ENCODE assay signal across 1 cellular context in the genomic region with DNA sequence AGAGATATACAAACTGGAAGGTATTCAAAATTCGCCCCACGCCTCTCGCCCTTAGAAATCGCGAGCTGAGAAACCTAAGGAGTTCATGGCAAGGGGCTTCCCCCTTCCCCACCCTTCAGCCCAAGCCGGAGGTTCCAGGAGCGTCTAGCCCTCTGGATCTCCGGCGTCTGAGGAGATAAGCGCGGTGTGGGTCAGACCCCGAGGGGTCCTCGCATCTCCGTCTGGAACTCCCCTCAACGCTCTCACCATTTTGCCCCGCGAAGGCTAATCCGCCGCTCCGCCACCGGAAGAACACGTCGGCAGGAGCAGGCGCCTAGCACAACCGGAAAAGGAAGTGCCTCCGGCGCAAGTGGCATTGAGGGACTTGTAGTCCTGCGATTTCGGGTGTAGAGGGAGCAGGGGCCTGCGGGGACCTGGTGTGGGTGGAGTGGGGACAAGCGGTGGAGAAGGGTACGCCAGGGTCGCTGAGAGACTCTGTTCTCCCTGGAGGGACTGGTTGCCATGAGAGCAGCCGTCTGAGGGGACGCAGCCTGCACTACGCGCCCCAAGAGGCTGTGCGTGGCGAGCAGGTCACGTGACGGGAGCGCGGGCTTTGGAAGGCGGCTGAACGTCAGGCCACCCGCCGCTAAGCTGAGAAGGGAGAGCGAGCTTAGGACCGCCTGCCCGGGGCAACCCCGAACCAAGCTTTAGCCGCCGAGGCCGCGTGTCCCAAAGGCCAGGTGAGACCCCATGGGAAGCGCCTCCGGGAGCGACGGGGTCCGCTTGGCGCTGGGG.
TF ChIP-seq lines count a peak whose summit lies in the region.

A gene with protein sequence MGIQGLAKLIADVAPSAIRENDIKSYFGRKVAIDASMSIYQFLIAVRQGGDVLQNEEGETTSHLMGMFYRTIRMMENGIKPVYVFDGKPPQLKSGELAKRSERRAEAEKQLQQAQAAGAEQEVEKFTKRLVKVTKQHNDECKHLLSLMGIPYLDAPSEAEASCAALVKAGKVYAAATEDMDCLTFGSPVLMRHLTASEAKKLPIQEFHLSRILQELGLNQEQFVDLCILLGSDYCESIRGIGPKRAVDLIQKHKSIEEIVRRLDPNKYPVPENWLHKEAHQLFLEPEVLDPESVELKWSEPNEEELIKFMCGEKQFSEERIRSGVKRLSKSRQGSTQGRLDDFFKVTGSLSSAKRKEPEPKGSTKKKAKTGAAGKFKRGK (plus strand): TSS at position 602 of the 774 bp plus-strand sequence. CDS start 2,451 bp downstream, outside the sequence.
A gene (minus strand): TSS at position 290 of the 774 bp plus-strand sequence. CDS start 41 bp downstream, at position 249.

TF ChIP-seq in HepG2, 621 proteins besides CTCF, POLR2A, EP300 and RAD21 (continued from another document and continues in another):
- TF ChIP-seq, protein P1, sequence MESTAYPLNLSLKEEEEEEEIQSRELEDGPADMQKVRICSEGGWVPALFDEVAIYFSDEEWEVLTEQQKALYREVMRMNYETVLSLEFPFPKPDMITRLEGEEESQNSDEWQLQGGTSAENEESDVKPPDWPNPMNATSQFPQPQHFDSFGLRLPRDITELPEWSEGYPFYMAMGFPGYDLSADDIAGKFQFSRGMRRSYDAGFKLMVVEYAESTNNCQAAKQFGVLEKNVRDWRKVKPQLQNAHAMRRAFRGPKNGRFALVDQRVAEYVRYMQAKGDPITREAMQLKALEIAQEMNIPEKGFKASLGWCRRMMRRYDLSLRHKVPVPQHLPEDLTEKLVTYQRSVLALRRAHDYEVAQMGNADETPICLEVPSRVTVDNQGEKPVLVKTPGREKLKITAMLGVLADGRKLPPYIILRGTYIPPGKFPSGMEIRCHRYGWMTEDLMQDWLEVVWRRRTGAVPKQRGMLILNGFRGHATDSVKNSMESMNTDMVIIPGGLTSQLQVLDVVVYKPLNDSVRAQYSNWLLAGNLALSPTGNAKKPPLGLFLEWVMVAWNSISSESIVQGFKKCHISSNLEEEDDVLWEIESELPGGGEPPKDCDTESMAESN (CRISPR knock-in tag; conservative IDR thresholded peaks at IDR 0.05): peak; percentile 86
- TF ChIP-seq YY1 (IDR thresholded peaks at IDR 0.05; ENCODE audit: insufficient read depth, insufficient replicate concordance, low read depth, low read length) (peak; percentile 79), RNF2 (conservative IDR thresholded peaks at IDR 0.05; ENCODE audit: low read depth) (peak; percentile 36; the same call in 1 of the 2 replicates), ZNF382 (CRISPR knock-in tag; IDR thresholded peaks at IDR 0.05; ENCODE audit: borderline replicate concordance) (no peak), ZSCAN9 (CRISPR knock-in tag; IDR thresholded peaks at IDR 0.05; ENCODE audit: borderline replicate concordance) (no peak; the same call in 1 of the 2 replicates), ZNF572 (CRISPR knock-in tag; IDR thresholded peaks at IDR 0.05) (0 out of 2 replicates have a peak, but pooled peaks have one; percentile 38), AGO1 (IDR thresholded peaks at IDR 0.05; ENCODE audit: low read depth, low read length, poor library complexity, severe bottlenecking) (peak; percentile 77), ZNF350 (CRISPR knock-in tag; IDR thresholded peaks at IDR 0.05; ENCODE audit: borderline replicate concordance, low read depth) (peak; percentile 84), GABPB1 (CRISPR knock-in tag; IDR thresholded peaks at IDR 0.05) (peak; percentile 99), ZNF138 (CRISPR knock-in tag; IDR thresholded peaks at IDR 0.05; ENCODE audit: low read depth) (0 out of 2 replicates have a peak, but pooled peaks have one; percentile 18), MBNL3 (CRISPR knock-in tag; conservative IDR thresholded peaks at IDR 0.05) (no peak), ZNF629 (CRISPR knock-in tag; conservative IDR thresholded peaks at IDR 0.05) (no peak), PHF8 (CRISPR knock-in tag; IDR thresholded peaks at IDR 0.05) (peak; percentile 86), BRCA1 (CRISPR knock-in tag; IDR thresholded peaks at IDR 0.05) (0 out of 2 replicates have a peak, but pooled peaks have one; percentile 12), HOXA9 (CRISPR knock-in tag; IDR thresholded peaks at IDR 0.05; ENCODE audit: borderline replicate concordance) (no peak), FOXJ3 (CRISPR knock-in tag; IDR thresholded peaks at IDR 0.05; ENCODE audit: borderline replicate concordance) (peak; percentile 38; the same call in 1 of the 2 replicates), FOXM1 (CRISPR knock-in tag; IDR thresholded peaks at IDR 0.05) (no peak), ZNF430 (CRISPR knock-in tag; IDR thresholded peaks at IDR 0.05) (peak; percentile 53; the same call in 1 of the 2 replicates), ZNF790 (CRISPR knock-in tag; IDR thresholded peaks at IDR 0.05; ENCODE audit: borderline replicate concordance) (0 out of 2 replicates have a peak, but pooled peaks have one; percentile 41), FOXK2 (IDR thresholded peaks at IDR 0.05) (no peak), ZNF652 (CRISPR knock-in tag; IDR thresholded peaks at IDR 0.05; ENCODE audit: borderline replicate concordance, low read depth) (no peak; the same call in 1 of the 2 replicates), HDAC2 (CRISPR knock-in tag; IDR thresholded peaks at IDR 0.05) (peak; percentile 82), HOXD1 (CRISPR knock-in tag; IDR thresholded peaks at IDR 0.05) (peak; percentile 31; the same call in 1 of the 2 replicates), HOXA5 (CRISPR knock-in tag; IDR thresholded peaks at IDR 0.05) (peak; percentile 93), ZSCAN21 (CRISPR knock-in tag; IDR thresholded peaks at IDR 0.05; ENCODE audit: borderline replicate concordance) (peak; percentile 57; the same call in 1 of the 2 replicates), MIER3 (CRISPR knock-in tag; IDR thresholded peaks at IDR 0.05; ENCODE audit: borderline replicate concordance) (peak; percentile 66), NFE2L2 (IDR thresholded peaks at IDR 0.05; ENCODE audit: low read length) (no peak)
- TF ChIP-seq, protein P2, sequence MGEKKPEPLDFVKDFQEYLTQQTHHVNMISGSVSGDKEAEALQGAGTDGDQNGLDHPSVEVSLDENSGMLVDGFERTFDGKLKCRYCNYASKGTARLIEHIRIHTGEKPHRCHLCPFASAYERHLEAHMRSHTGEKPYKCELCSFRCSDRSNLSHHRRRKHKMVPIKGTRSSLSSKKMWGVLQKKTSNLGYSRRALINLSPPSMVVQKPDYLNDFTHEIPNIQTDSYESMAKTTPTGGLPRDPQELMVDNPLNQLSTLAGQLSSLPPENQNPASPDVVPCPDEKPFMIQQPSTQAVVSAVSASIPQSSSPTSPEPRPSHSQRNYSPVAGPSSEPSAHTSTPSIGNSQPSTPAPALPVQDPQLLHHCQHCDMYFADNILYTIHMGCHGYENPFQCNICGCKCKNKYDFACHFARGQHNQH (CRISPR knock-in tag; IDR thresholded peaks at IDR 0.05): peak; percentile 74; the same call in 1 of the 2 replicates
- TF ChIP-seq, protein P3, sequence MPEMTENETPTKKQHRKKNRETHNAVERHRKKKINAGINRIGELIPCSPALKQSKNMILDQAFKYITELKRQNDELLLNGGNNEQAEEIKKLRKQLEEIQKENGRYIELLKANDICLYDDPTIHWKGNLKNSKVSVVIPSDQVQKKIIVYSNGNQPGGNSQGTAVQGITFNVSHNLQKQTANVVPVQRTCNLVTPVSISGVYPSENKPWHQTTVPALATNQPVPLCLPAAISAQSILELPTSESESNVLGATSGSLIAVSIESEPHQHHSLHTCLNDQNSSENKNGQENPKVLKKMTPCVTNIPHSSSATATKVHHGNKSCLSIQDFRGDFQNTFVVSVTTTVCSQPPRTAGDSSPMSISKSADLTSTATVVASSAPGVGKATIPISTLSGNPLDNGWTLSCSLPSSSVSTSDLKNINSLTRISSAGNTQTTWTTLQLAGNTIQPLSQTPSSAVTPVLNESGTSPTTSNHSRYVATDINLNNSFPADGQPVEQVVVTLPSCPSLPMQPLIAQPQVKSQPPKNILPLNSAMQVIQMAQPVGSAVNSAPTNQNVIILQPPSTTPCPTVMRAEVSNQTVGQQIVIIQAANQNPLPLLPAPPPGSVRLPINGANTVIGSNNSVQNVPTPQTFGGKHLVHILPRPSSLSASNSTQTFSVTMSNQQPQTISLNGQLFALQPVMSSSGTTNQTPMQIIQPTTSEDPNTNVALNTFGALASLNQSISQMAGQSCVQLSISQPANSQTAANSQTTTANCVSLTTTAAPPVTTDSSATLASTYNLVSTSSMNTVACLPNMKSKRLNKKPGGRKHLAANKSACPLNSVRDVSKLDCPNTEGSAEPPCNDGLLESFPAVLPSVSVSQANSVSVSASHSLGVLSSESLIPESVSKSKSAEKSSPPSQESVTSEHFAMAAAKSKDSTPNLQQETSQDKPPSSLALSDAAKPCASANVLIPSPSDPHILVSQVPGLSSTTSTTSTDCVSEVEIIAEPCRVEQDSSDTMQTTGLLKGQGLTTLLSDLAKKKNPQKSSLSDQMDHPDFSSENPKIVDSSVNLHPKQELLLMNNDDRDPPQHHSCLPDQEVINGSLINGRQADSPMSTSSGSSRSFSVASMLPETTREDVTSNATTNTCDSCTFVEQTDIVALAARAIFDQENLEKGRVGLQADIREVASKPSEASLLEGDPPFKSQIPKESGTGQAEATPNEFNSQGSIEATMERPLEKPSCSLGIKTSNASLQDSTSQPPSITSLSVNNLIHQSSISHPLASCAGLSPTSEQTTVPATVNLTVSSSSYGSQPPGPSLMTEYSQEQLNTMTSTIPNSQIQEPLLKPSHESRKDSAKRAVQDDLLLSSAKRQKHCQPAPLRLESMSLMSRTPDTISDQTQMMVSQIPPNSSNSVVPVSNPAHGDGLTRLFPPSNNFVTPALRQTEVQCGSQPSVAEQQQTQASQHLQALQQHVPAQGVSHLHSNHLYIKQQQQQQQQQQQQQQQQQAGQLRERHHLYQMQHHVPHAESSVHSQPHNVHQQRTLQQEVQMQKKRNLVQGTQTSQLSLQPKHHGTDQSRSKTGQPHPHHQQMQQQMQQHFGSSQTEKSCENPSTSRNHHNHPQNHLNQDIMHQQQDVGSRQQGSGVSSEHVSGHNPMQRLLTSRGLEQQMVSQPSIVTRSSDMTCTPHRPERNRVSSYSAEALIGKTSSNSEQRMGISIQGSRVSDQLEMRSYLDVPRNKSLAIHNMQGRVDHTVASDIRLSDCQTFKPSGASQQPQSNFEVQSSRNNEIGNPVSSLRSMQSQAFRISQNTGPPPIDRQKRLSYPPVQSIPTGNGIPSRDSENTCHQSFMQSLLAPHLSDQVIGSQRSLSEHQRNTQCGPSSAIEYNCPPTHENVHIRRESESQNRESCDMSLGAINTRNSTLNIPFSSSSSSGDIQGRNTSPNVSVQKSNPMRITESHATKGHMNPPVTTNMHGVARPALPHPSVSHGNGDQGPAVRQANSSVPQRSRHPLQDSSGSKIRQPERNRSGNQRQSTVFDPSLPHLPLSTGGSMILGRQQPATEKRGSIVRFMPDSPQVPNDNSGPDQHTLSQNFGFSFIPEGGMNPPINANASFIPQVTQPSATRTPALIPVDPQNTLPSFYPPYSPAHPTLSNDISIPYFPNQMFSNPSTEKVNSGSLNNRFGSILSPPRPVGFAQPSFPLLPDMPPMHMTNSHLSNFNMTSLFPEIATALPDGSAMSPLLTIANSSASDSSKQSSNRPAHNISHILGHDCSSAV (CRISPR knock-in tag; IDR thresholded peaks at IDR 0.05; ENCODE audit: borderline replicate concordance): 0 out of 2 replicates have a peak, but pooled peaks have one; percentile 13
- TF ChIP-seq, protein P4, sequence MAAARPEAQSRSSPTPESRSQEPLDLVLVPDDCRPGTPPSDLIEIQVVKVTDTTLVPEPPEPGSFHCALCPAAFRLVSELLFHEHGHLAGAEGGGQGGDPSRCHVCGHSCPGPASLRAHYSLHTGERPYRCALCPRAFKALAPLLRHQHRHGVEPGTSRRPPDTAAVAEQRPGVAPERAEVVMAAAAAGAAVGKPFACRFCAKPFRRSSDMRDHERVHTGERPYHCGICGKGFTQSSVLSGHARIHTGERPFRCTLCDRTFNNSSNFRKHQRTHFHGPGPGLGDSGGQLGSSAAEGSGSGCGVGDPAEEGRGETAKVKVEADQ (CRISPR knock-in tag; IDR thresholded peaks at IDR 0.05; ENCODE audit: borderline replicate concordance): peak; percentile 29; the same call in 1 of the 2 replicates
- TF ChIP-seq, protein P5, sequence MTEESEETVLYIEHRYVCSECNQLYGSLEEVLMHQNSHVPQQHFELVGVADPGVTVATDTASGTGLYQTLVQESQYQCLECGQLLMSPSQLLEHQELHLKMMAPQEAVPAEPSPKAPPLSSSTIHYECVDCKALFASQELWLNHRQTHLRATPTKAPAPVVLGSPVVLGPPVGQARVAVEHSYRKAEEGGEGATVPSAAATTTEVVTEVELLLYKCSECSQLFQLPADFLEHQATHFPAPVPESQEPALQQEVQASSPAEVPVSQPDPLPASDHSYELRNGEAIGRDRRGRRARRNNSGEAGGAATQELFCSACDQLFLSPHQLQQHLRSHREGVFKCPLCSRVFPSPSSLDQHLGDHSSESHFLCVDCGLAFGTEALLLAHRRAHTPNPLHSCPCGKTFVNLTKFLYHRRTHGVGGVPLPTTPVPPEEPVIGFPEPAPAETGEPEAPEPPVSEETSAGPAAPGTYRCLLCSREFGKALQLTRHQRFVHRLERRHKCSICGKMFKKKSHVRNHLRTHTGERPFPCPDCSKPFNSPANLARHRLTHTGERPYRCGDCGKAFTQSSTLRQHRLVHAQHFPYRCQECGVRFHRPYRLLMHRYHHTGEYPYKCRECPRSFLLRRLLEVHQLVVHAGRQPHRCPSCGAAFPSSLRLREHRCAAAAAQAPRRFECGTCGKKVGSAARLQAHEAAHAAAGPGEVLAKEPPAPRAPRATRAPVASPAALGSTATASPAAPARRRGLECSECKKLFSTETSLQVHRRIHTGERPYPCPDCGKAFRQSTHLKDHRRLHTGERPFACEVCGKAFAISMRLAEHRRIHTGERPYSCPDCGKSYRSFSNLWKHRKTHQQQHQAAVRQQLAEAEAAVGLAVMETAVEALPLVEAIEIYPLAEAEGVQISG (CRISPR knock-in tag; IDR thresholded peaks at IDR 0.05): peak; percentile 91
- TF ChIP-seq, protein P6, sequence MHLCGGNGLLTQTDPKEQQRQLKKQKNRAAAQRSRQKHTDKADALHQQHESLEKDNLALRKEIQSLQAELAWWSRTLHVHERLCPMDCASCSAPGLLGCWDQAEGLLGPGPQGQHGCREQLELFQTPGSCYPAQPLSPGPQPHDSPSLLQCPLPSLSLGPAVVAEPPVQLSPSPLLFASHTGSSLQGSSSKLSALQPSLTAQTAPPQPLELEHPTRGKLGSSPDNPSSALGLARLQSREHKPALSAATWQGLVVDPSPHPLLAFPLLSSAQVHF (CRISPR knock-in tag; IDR thresholded peaks at IDR 0.05): 0 out of 2 replicates have a peak, but pooled peaks have one; percentile 41
- TF ChIP-seq, protein P7, sequence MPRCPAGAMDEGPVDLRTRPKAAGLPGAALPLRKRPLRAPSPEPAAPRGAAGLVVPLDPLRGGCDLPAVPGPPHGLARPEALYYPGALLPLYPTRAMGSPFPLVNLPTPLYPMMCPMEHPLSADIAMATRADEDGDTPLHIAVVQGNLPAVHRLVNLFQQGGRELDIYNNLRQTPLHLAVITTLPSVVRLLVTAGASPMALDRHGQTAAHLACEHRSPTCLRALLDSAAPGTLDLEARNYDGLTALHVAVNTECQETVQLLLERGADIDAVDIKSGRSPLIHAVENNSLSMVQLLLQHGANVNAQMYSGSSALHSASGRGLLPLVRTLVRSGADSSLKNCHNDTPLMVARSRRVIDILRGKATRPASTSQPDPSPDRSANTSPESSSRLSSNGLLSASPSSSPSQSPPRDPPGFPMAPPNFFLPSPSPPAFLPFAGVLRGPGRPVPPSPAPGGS (CRISPR knock-in tag; IDR thresholded peaks at IDR 0.05): peak; percentile 47; the same call in 1 of the 2 replicates
- TF ChIP-seq, protein P8, sequence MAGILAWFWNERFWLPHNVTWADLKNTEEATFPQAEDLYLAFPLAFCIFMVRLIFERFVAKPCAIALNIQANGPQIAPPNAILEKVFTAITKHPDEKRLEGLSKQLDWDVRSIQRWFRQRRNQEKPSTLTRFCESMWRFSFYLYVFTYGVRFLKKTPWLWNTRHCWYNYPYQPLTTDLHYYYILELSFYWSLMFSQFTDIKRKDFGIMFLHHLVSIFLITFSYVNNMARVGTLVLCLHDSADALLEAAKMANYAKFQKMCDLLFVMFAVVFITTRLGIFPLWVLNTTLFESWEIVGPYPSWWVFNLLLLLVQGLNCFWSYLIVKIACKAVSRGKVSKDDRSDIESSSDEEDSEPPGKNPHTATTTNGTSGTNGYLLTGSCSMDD (CRISPR knock-in tag; IDR thresholded peaks at IDR 0.05): 0 out of 2 replicates have a peak, but pooled peaks have one; percentile 31
